Comparison of ENCODE assay signal across 10 cellular contexts in the genomic region with DNA sequence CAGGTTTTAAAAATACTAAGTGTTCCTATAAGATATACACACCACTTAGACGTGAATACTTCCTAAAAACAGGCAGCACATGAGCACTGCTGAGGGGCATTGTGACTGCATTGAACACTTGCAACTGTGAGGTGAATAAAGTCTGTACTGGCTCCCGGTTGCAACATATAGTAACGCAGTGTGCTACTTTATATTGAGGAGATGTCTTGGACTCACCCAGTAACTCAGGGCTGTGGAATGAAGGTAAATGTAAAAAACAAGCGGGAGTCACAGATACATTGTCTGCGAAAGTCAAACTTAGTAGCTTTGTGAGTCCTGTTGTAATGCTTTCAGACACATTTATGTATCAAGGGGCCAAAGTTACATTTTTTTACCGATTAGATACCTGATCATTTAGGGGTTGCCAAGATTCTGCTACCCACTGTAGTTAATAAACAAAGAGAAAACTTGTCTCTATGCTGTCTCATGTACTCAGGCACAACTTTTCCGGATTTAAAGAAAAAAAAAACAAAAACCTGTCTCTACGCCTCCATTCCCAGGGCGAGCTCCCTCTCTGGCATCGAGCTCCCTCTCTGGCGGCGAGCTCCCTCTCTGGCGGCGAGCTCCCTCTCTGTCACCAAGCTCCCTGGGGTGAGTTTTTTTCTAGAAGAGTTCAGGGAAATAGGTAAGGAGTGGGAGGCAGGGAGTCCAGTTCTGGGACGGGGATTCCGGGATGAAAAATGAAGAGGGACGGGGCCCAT. TPM values are rescaled to one million over a fixed set of nuclear protein-coding genes. Genes with fewer than 3 reads are reported as not detected.
A peak's percentile ranks its signal among the peaks of the same experiment; 100 is the strongest.
DNase-seq lines count a peak whose midpoint lies in the region; ATAC-seq, FAIRE-seq and TF ChIP-seq lines count a peak whose summit lies in the region.
"Had no signal": no experiment of that assay in that cellular context is flagged by ENCODE, and none has a peak within 500 bp of the region (broad histone marks: within the 10 kb centered on the region; RNA-seq: fewer than 3 reads in every experiment).

No MANE protein-coding gene starts in this region.

- H2AFZ ChIP-seq in endothelial cell of umbilical vein (ENCODE audit: low read depth, low read length), result peak overlapping the region; percentile 99
- no peak overlapping the region for H2AFZ ChIP-seq in PC-9

- H3K79me2 ChIP-seq in endothelial cell of umbilical vein (ENCODE audit: control insufficient read depth, insufficient read depth, low read length), result no peaks in the 10 kb centered on the region
- H3K79me2 ChIP-seq in PC-9 (ENCODE audit: low read depth), result no peaks in the 10 kb centered on the region

- TF ChIP-seq POLR2A in endothelial cell of umbilical vein (IDR thresholded peaks at IDR 0.05; ENCODE audit: low read depth, low read length), result no peak

- H3K4me3 ChIP-seq in GM08714 (ENCODE audit: low read length), result peak overlapping the region; percentile 83; the same call in 1 of the 2 replicates
- H3K4me3 ChIP-seq in Panc1 (ENCODE audit: low read depth in 2 of 2, low read length in 2 of 2), result peak overlapping the region; percentile 51 to 69
- no peak overlapping the region for H3K4me3 ChIP-seq in endothelial cell of umbilical vein (replicated peaks in 1 of 3; ENCODE audit: insufficient read depth in 1 of 3, low read depth in 1 of 3, low read length in 3 of 3)
- peak overlapping the region in 2 of 4 donors; percentile 67 to 72 for H3K4me3 ChIP-seq in pancreas
- H3K4me3 ChIP-seq in PC-9, result no peak overlapping the region

- BruUV-seq in Panc1 (replicated peaks; lab: Mats Ljungman, UMichigan) (TSS peak; percentile 86), endothelial cell of umbilical vein (replicated peaks; lab: Mats Ljungman, UMichigan) (no TSS peak), PC-9 (replicated peaks; lab: Mats Ljungman, UMichigan) (no TSS peak)

- H3K9me3 ChIP-seq in Panc1 (ENCODE audit: control insufficient read depth, insufficient read depth, low read depth, low read length), result no peaks in the 10 kb centered on the region
- H3K9me3 ChIP-seq in endothelial cell of umbilical vein (replicated peaks; ENCODE audit: control insufficient read depth, insufficient read depth, low read length), result no peaks in the 10 kb centered on the region
- no peaks in the 10 kb centered on the region for H3K9me3 ChIP-seq in pancreas
- H3K9me3 ChIP-seq in PC-9 (ENCODE audit: insufficient read depth, low read depth), result no peaks in the 10 kb centered on the region
- H3K9me3 ChIP-seq: tibial artery had no signal

- H3K4me1 ChIP-seq in Panc1 (ENCODE audit: control insufficient read depth, insufficient read depth, low read length) (peaks cover 15% of the 10 kb centered on the region), endothelial cell of umbilical vein (ENCODE audit: control insufficient read depth, extremely low read depth, insufficient read depth, low read length) (peaks cover 9% of the 10 kb centered on the region), pancreas (peaks cover 0 to 5% (median 4%) of the 10 kb centered on the region in 3 donors), PC-9 (replicated peaks; ENCODE audit: insufficient read depth) (no peaks in the 10 kb centered on the region)

- dilution Hi-C loops in endothelial cell of umbilical vein (cut with MboI; ENCODE audit: extremely low pct_ligation_motif_present, low sequenced_read_pairs), result no loop called here

- H3K36me3 ChIP-seq in Panc1 (ENCODE audit: control insufficient read depth, insufficient read depth, low read length), result no peaks in the 10 kb centered on the region
- no peaks in the 10 kb centered on the region for H3K36me3 ChIP-seq in endothelial cell of umbilical vein (ENCODE audit: control insufficient read depth in 2 of 2, extremely low read depth in 1 of 2, insufficient read depth in 2 of 2, low read length in 2 of 2)
- H3K36me3 ChIP-seq in pancreas, result no peaks in the 10 kb centered on the region
- no peaks in the 10 kb centered on the region for H3K36me3 ChIP-seq in PC-9 (ENCODE audit: low read depth)
- H3K36me3 ChIP-seq: tibial artery had no signal

- 42 to 93% methylated on average over 15 to 17 of the region's 17 CpGs for WGBS in pancreas, 2 donors

- TF ChIP-seq CTCF in Panc1 (IDR thresholded peaks at IDR 0.05) (no peak), endothelial cell of umbilical vein (IDR thresholded peaks at IDR 0.05; ENCODE audit: extremely low read depth in 1 of 2, insufficient read depth in 1 of 2, low read depth in 1 of 2, low read length in 2 of 2) (no peak), pancreas (IDR thresholded peaks at IDR 0.05) (no peak), PC-9 (conservative IDR thresholded peaks at IDR 0.05) (no peak)

- H3F3A ChIP-seq in PC-9 (ENCODE audit: insufficient read depth, low read depth), result no peaks in the 10 kb centered on the region

- H3K9me2 ChIP-seq in PC-9 (ENCODE audit: insufficient read depth), result no peaks in the 10 kb centered on the region

- DNase-seq in Panc1 (ENCODE audit: low read depth, low spot score), result no peak
- no peak for DNase-seq in endothelial cell of umbilical vein (ENCODE audit: low read depth, low spot score)
- DNase-seq in pancreas, result no peak
- DNase-seq in activated CD4-positive, CD25-positive, alpha-beta regulatory T cell treated with anti-CD3 and anti-CD28 coated beads, Interleukin-2, amount 50 U/mL, for 72 hours, result no peak
- DNase-seq in PC-9, result no peak
- DNase-seq in NCI-H526 (lab: John Stamatoyannopoulos, UW), result no peak
- DNase-seq: hippocampal formation, tibial artery had no signal

- peak overlapping the region; percentile 78 for H3K4me2 ChIP-seq in endothelial cell of umbilical vein (ENCODE audit: insufficient read depth, low read length)
- no peak overlapping the region for H3K4me2 ChIP-seq in PC-9

- intact Hi-C loops in Panc1 (cut with micrococcal nuclease; ENCODE audit: unreplicated experiment) (no loop called here), endothelial cell of umbilical vein (cut with micrococcal nuclease) (loop anchor here (2.0 kb wide), 1 partner anchor 39 kb away; no protein-coding TSS in a partner anchor), pancreas (cut with DNase I) (no loop called here), PC-9 (cut with micrococcal nuclease; ENCODE audit: unreplicated experiment) (no loop called here)

- no peaks in the 10 kb centered on the region for H4K20me1 ChIP-seq in endothelial cell of umbilical vein (replicated peaks; ENCODE audit: control insufficient read depth, extremely low read depth, insufficient read depth, low read length)
- H4K20me1 ChIP-seq in PC-9 (ENCODE audit: insufficient read depth), result no peaks in the 10 kb centered on the region

- no peaks in the 10 kb centered on the region for H3K9me1 ChIP-seq in endothelial cell of umbilical vein (replicated peaks; ENCODE audit: control insufficient read depth, extremely low read depth, insufficient read depth, low read length)

- H3K27me3 ChIP-seq in Panc1 (ENCODE audit: control insufficient read depth, insufficient read depth, low read length) (no peaks in the 10 kb centered on the region), endothelial cell of umbilical vein (ENCODE audit: control insufficient read depth in 2 of 2, insufficient read depth in 2 of 2, low read length in 2 of 2) (peaks cover under 1 to 2% of the 10 kb centered on the region in 2 experiments), pancreas (no peaks in the 10 kb centered on the region), PC-9 (ENCODE audit: insufficient read depth, low read depth) (no peaks in the 10 kb centered on the region)
- H3K27me3 ChIP-seq: tibial artery had no signal

- peak overlapping the region; percentile 87 for H3K27ac ChIP-seq in Panc1 (ENCODE audit: low read length)
- no peak overlapping the region for H3K27ac ChIP-seq in endothelial cell of umbilical vein (ENCODE audit: insufficient read depth, low read depth, low read length)
- peak overlapping the region in 3 of 4 donors; percentile 96 to 99 (median 97) for H3K27ac ChIP-seq in pancreas
- no peak overlapping the region for H3K27ac ChIP-seq in PC-9

- peak; percentile 27 for ATAC-seq in Panc1
- peak in 3 of 4 donors; percentile 7 to 40 (median 18) for ATAC-seq in pancreas
- ATAC-seq in GM21528 (IDR thresholded peaks at IDR 0.05; ENCODE audit: low FRiP score, unreplicated experiment), result no peak

- in situ Hi-C loops in Panc1 (cut with HindIII; ENCODE audit: low pct_unique_long_range_greater_than_20kb, low sequenced_read_pairs), result no loop called here

- H3K9ac ChIP-seq in endothelial cell of umbilical vein (replicated peaks; ENCODE audit: extremely low read depth, insufficient read depth, low read length), result no peak overlapping the region

- CTCF ChIA-PET in Panc1 (lab: Charles Lee) (interaction anchor here (0.7 kb wide), 1 partner anchor 309 kb away, joined by 6 read pairs; no protein-coding TSS in a partner anchor), endothelial cell of umbilical vein (lab: Charles Lee) (interaction anchor here (0.5 to 1.2 kb wide), 3 partner anchors 16 to 187 kb away, joined by 3 to 4 read pairs (median 3); no protein-coding TSS in a partner anchor), PC-9 (lab: Charles Lee) (interaction anchor here (0.6 kb wide), 1 partner anchor 336 kb away, joined by 3 read pairs; no protein-coding TSS in a partner anchor)

- FAIRE-seq in endothelial cell of umbilical vein (lab: Jason Lieb, UNC) (no peak), pancreas (lab: Jason Lieb, UNC) (no peak)

- POLR2A ChIA-PET in Panc1 (lab: Charles Lee), result no interaction called here
- POLR2A ChIA-PET in endothelial cell of umbilical vein (lab: Charles Lee), result no interaction called here
- POLR2A ChIA-PET in PC-9 (lab: Charles Lee; ENCODE audit: unreplicated experiment), result interaction anchor here (0.6 to 0.7 kb wide), 2 partner anchors 70 to 287 kb away, joined by 6 to 7 read pairs; no protein-coding TSS in a partner anchor

TF ChIP-seq in endothelial cell of umbilical vein, 7 proteins besides CTCF, POLR2A, EP300 and RAD21 (continues in another document):
- TF ChIP-seq POLR2AphosphoS5 (IDR thresholded peaks at IDR 0.05; ENCODE audit: insufficient read depth, low read depth, low read length) (no peak), MYC (IDR thresholded peaks at IDR 0.05; ENCODE audit: low read depth, low read length) (no peak), GATA2 (IDR thresholded peaks at IDR 0.05; ENCODE audit: insufficient read depth, insufficient read length, low read depth, low read length) (no peak)

RNA-seq across cellular contexts. Expression of gene HLA-A, which starts 16.8 kb away (rescaled TPM):
- total RNA-seq in Panc1 (2021; ENCODE audit: unreplicated experiment) (397 TPM), endothelial cell of umbilical vein (153 and 294 TPM in 2 replicates), pancreas (100 to 1,000 TPM in 2 of 6 donors, 10 to 100 TPM in 4; 63.7 to 374 (median 79.2) TPM), PC-9 (2021) (168 and 261 TPM in 2 replicates)
- 603 TPM for polyA plus RNA-seq in Panc1 (2012; ENCODE audit: insufficient read length)
- polyA plus RNA-seq in endothelial cell of umbilical vein (822 and 905 TPM in 2 replicates), pancreas (100 to 1,000 TPM; 220 to 350 TPM)
- polyA plus RNA-seq in endothelial cell of umbilical vein (2011; cell fraction: cytosol; rRNA removed), result 512 and 643 TPM in 2 replicates
- polyA plus RNA-seq in endothelial cell of umbilical vein (2011; cell fraction: nucleus; rRNA removed), result 369 and 390 TPM in 2 replicates
- polyA plus RNA-seq in endothelial cell of umbilical vein (2012), result 170 and 221 TPM in 2 replicates
- 325 and 350 TPM in 2 replicates for polyA minus RNA-seq in endothelial cell of umbilical vein
- polyA minus RNA-seq in endothelial cell of umbilical vein (2011; cell fraction: cytosol; rRNA and poly(A)+ RNA removed), result 182 TPM
- polyA minus RNA-seq in endothelial cell of umbilical vein (2011; cell fraction: nucleus; rRNA and poly(A)+ RNA removed), result 53.4 and 89.2 TPM in 2 replicates

Comparison
In these comparisons a context has a peak if more than half of its experiments do, and no peak if none do; other contexts are left out.
1. H3K4me3 ChIP-seq: peak in GM08714 (single experiment) and Panc1 (2 of 2); none in endothelial cell of umbilical vein (0 of 3) and PC-9 (single experiment).
2. H3K27ac ChIP-seq: peak in Panc1 (single experiment) and pancreas (3 of 4); none in endothelial cell of umbilical vein (single experiment) and PC-9 (single experiment).